In the genomic region with DNA sequence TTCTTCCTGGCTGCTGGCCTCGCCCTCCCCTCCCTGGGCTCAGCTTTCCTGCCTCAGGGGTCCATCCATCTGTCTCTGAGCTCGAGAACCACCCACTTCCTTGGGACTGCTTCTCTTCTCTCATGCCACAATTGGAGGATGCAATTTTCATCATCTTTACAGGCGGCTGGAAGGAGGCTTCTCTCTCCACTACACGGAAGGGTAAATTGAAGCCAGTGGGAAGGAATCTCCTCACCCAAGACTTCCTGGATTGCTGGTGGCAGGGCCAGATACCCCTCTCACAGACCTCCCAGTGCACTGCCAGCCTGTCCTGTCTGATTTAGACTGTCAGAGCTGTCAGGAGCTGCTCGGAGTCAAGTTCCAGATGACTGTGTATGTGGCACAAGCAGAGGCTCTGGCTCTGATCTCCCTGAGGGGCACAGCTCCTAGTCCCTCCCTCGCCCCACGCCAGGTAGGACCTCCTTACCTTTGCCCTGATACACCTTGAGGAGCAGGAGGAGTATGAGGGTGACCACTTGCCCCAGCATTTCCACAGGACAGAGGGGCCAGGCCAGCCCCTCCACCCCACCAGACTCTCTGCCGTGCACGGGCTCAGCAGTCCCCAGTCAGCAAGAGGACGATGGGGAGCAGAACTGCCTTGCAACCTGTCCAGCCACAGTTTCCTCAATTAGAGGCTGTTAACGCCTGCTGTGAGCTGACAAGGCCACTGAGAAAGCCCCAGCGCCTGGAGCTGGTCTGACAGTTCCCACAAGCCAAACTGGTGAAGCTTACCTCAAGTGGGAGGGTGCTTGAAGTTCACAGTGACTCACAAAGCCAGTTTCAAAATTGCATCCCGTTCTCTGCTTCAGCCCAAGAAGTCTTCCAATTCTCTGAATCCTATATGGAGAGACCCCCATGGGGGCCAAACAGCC, we compare ENCODE assay signal across 9 cellular contexts. TPM values are rescaled to one million over a fixed set of nuclear protein-coding genes. Genes with fewer than 3 reads are reported as not detected.
DNase-seq lines count a peak whose midpoint lies in the region; ATAC-seq lines count a peak whose summit lies in the region.
"Had no signal": no experiment of that assay in that cellular context is flagged by ENCODE, and none has a peak within 500 bp of the region (broad histone marks: within the 10 kb centered on the region; RNA-seq: fewer than 3 reads in every experiment).

A gene with protein sequence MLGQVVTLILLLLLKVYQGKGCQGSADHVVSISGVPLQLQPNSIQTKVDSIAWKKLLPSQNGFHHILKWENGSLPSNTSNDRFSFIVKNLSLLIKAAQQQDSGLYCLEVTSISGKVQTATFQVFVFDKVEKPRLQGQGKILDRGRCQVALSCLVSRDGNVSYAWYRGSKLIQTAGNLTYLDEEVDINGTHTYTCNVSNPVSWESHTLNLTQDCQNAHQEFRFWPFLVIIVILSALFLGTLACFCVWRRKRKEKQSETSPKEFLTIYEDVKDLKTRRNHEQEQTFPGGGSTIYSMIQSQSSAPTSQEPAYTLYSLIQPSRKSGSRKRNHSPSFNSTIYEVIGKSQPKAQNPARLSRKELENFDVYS (minus strand): TSS at position 737 of the 911 bp plus-strand sequence. CDS start 210 bp downstream, at position 527.

- CTCF ChIA-PET in activated CD8-positive, alpha-beta memory T cell treated with anti-CD3 and anti-CD28 coated beads, Interleukin-2, amount 10 ng/mL, durations not matched to agents 7 days and 5 days (lab: Charles Lee): interaction anchor here (0.9 to 7.0 kb wide), 17 partner anchors 9 to 197 kb away, joined by 3 to 85 read pairs (median 5); partner anchors contain the start of genes ITLN1 and ITLN2

- H3K4me1 Mint-ChIP-seq in activated CD8-positive, alpha-beta memory T cell treated with anti-CD3 and anti-CD28 coated beads, Interleukin-2, amount 10 ng/mL, durations not matched to agents 7 days and 5 days: peaks cover 53% of the 10 kb centered on the region
- H3K4me1 Mint-ChIP-seq in immature natural killer cell: peaks cover 20 to 61% of the 10 kb centered on the region in 2 donors

- ATAC-seq in GM19351 (IDR thresholded peaks at IDR 0.05; ENCODE audit: unreplicated experiment) (peak; percentile 83), HG03558 (IDR thresholded peaks at IDR 0.05; ENCODE audit: extremely low read depth, unreplicated experiment) (peak; percentile 54)
- ATAC-seq in activated CD8-positive, alpha-beta memory T cell treated with anti-CD3 and anti-CD28 coated beads, Interleukin-2, amount 10 ng/mL, durations not matched to agents 7 days and 5 days: peak; percentile 92

- H3K9me3 Mint-ChIP-seq in activated CD8-positive, alpha-beta memory T cell treated with anti-CD3 and anti-CD28 coated beads, Interleukin-2, amount 10 ng/mL, durations not matched to agents 7 days and 5 days (ENCODE audit: low read depth): no peaks in the 10 kb centered on the region
- H3K9me3 Mint-ChIP-seq in immature natural killer cell: no peaks in the 10 kb centered on the region

- DNase-seq in AML-193 (lab: John Stamatoyannopoulos, UW): peak; percentile 92 to 94
- DNase-seq in activated CD8-positive, alpha-beta memory T cell treated with anti-CD3 and anti-CD28 coated beads, Interleukin-2, amount 10 ng/mL, durations not matched to agents 7 days and 5 days: peak; percentile 95
- DNase-seq in immature natural killer cell: peak; percentile 87 to 88 (median 87)
- DNase-seq in stimulated activated CD8-positive, alpha-beta memory T cell treated with anti-CD3 and anti-CD28 coated beads, Interleukin-7, amount 100 ng/mL, for 48 hours (ENCODE audit: extremely low read depth in 1 of 2, low read depth in 1 of 2): peak; percentile 56 to 62
- no peak for DNase-seq in amniotic stem cell (lab: John Stamatoyannopoulos, UW)
- DNase-seq in NCI-H2196 treated with DMSO at 0.1 percent for 48 hours (lab: John Stamatoyannopoulos, UW; ENCODE audit: unreplicated experiment): no peak

- H3K4me3 Mint-ChIP-seq in activated CD8-positive, alpha-beta memory T cell treated with anti-CD3 and anti-CD28 coated beads, Interleukin-2, amount 10 ng/mL, durations not matched to agents 7 days and 5 days: peak within 1 kb of the TSS; percentile 89
- peak within 1 kb of the TSS; percentile 98 to 99 (median 99) for H3K4me3 Mint-ChIP-seq in immature natural killer cell

- peaks cover 11% of the 10 kb centered on the region for H3K36me3 Mint-ChIP-seq in activated CD8-positive, alpha-beta memory T cell treated with anti-CD3 and anti-CD28 coated beads, Interleukin-2, amount 10 ng/mL, durations not matched to agents 7 days and 5 days
- H3K36me3 Mint-ChIP-seq in immature natural killer cell: peaks cover 8 to 12% (median 8%) of the 10 kb centered on the region in 3 donors

- H3K27ac Mint-ChIP-seq in activated CD8-positive, alpha-beta memory T cell treated with anti-CD3 and anti-CD28 coated beads, Interleukin-2, amount 10 ng/mL, durations not matched to agents 7 days and 5 days: peak within 1 kb of the TSS; percentile 90
- H3K27ac Mint-ChIP-seq in immature natural killer cell: peak within 1 kb of the TSS; percentile 94 to 99 (median 98)

- no peaks in the 10 kb centered on the region for H3K27me3 Mint-ChIP-seq in activated CD8-positive, alpha-beta memory T cell treated with anti-CD3 and anti-CD28 coated beads, Interleukin-2, amount 10 ng/mL, durations not matched to agents 7 days and 5 days
- peaks cover 0 to 7% (median 2%) of the 10 kb centered on the region in 3 donors for H3K27me3 Mint-ChIP-seq in immature natural killer cell (ENCODE audit: low read depth in 3 of 3)

RNA-seq across cellular contexts. Expression of the gene that starts here (rescaled TPM):
- total RNA-seq in activated CD8-positive, alpha-beta memory T cell treated with anti-CD3 and anti-CD28 coated beads, Interleukin-2, amount 10 ng/mL, durations not matched to agents 7 days and 5 days: 10 to 100 TPM; 25.6 to 34.5 TPM
- polyA plus RNA-seq in immature natural killer cell: 100 to 1,000 TPM; 301 to 501 (median 410) TPM
- polyA plus RNA-seq: neural cell had no signal

Comparison
In these comparisons a context has a peak if more than half of its experiments do, and no peak if none do; other contexts are left out.
1. DNase-seq: peak in AML-193 (2 of 2), activated CD8-positive, alpha-beta memory T cell treated with anti-CD3 and anti-CD28 coated beads, Interleukin-2, amount 10 ng/mL, durations not matched to agents 7 days and 5 days (single experiment), immature natural killer cell (3 of 3) and stimulated activated CD8-positive, alpha-beta memory T cell treated with anti-CD3 and anti-CD28 coated beads, Interleukin-7, amount 100 ng/mL, for 48 hours (2 of 2); none in amniotic stem cell (single experiment) and NCI-H2196 treated with DMSO at 0.1 percent for 48 hours (single experiment).
2. Peak in every context shown above with its lines, with median percentiles within 50 percentile points of each other: ATAC-seq.